Comparison of ENCODE assay signal across 1 cellular context in the genomic region with DNA sequence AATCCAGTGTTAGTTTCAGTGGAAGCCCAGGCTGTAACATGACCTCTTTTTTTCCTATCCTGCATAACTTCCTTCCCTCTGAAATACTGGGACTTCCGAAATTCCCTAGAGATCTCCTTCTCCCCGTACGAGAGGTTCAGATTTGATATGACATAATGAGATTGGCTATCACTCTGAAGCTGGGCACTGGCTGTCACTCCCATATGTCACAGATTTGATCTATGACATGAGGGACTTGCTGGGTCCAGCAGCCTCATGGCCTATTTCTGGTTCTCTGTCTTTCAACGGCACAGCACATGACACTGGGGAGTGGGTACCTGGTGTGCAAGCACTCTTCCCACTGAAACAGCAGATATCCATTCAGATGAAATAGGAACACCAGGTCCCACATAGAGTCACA.
TF ChIP-seq lines count a peak whose summit lies in the region.

No MANE protein-coding gene starts in this region.

TF ChIP-seq in WTC11, 78 proteins besides CTCF, POLR2A, EP300 and RAD21 (continued from another document):
- TF ChIP-seq, protein P1, sequence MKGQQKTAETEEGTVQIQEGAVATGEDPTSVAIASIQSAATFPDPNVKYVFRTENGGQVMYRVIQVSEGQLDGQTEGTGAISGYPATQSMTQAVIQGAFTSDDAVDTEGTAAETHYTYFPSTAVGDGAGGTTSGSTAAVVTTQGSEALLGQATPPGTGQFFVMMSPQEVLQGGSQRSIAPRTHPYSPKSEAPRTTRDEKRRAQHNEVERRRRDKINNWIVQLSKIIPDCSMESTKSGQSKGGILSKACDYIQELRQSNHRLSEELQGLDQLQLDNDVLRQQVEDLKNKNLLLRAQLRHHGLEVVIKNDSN (CRISPR knock-in tag; IDR thresholded peaks at IDR 0.05): no peak
- no peak for TF ChIP-seq SP1 (CRISPR knock-in tag; conservative IDR thresholded peaks at IDR 0.05)
- no peak for TF ChIP-seq GTF2I (CRISPR knock-in tag; conservative IDR thresholded peaks at IDR 0.05)
- TF ChIP-seq ZNF138 (CRISPR knock-in tag; conservative IDR thresholded peaks at IDR 0.05): no peak
- TF ChIP-seq NFATC4 (CRISPR knock-in tag; IDR thresholded peaks at IDR 0.05): no peak
- no peak for TF ChIP-seq SMAD3 (CRISPR knock-in tag; IDR thresholded peaks at IDR 0.05; ENCODE audit: borderline replicate concordance)
- TF ChIP-seq, protein P2, sequence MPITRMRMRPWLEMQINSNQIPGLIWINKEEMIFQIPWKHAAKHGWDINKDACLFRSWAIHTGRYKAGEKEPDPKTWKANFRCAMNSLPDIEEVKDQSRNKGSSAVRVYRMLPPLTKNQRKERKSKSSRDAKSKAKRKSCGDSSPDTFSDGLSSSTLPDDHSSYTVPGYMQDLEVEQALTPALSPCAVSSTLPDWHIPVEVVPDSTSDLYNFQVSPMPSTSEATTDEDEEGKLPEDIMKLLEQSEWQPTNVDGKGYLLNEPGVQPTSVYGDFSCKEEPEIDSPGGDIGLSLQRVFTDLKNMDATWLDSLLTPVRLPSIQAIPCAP (CRISPR knock-in tag; IDR thresholded peaks at IDR 0.05): no peak
- TF ChIP-seq GRHL2 (CRISPR knock-in tag; IDR thresholded peaks at IDR 0.05; ENCODE audit: insufficient replicate concordance, severe bottlenecking): no peak
- TF ChIP-seq, protein P3, sequence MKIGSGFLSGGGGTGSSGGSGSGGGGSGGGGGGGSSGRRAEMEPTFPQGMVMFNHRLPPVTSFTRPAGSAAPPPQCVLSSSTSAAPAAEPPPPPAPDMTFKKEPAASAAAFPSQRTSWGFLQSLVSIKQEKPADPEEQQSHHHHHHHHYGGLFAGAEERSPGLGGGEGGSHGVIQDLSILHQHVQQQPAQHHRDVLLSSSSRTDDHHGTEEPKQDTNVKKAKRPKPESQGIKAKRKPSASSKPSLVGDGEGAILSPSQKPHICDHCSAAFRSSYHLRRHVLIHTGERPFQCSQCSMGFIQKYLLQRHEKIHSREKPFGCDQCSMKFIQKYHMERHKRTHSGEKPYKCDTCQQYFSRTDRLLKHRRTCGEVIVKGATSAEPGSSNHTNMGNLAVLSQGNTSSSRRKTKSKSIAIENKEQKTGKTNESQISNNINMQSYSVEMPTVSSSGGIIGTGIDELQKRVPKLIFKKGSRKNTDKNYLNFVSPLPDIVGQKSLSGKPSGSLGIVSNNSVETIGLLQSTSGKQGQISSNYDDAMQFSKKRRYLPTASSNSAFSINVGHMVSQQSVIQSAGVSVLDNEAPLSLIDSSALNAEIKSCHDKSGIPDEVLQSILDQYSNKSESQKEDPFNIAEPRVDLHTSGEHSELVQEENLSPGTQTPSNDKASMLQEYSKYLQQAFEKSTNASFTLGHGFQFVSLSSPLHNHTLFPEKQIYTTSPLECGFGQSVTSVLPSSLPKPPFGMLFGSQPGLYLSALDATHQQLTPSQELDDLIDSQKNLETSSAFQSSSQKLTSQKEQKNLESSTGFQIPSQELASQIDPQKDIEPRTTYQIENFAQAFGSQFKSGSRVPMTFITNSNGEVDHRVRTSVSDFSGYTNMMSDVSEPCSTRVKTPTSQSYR (CRISPR knock-in tag; IDR thresholded peaks at IDR 0.05): no peak
- TF ChIP-seq, protein P4, sequence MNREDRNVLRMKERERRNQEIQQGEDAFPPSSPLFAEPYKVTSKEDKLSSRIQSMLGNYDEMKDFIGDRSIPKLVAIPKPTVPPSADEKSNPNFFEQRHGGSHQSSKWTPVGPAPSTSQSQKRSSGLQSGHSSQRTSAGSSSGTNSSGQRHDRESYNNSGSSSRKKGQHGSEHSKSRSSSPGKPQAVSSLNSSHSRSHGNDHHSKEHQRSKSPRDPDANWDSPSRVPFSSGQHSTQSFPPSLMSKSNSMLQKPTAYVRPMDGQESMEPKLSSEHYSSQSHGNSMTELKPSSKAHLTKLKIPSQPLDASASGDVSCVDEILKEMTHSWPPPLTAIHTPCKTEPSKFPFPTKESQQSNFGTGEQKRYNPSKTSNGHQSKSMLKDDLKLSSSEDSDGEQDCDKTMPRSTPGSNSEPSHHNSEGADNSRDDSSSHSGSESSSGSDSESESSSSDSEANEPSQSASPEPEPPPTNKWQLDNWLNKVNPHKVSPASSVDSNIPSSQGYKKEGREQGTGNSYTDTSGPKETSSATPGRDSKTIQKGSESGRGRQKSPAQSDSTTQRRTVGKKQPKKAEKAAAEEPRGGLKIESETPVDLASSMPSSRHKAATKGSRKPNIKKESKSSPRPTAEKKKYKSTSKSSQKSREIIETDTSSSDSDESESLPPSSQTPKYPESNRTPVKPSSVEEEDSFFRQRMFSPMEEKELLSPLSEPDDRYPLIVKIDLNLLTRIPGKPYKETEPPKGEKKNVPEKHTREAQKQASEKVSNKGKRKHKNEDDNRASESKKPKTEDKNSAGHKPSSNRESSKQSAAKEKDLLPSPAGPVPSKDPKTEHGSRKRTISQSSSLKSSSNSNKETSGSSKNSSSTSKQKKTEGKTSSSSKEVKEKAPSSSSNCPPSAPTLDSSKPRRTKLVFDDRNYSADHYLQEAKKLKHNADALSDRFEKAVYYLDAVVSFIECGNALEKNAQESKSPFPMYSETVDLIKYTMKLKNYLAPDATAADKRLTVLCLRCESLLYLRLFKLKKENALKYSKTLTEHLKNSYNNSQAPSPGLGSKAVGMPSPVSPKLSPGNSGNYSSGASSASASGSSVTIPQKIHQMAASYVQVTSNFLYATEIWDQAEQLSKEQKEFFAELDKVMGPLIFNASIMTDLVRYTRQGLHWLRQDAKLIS (CRISPR knock-in tag; IDR thresholded peaks at IDR 0.05; ENCODE audit: borderline replicate concordance): no peak
- no peak for TF ChIP-seq NR1H2 (CRISPR knock-in tag; IDR thresholded peaks at IDR 0.05)
- TF ChIP-seq, protein P5, sequence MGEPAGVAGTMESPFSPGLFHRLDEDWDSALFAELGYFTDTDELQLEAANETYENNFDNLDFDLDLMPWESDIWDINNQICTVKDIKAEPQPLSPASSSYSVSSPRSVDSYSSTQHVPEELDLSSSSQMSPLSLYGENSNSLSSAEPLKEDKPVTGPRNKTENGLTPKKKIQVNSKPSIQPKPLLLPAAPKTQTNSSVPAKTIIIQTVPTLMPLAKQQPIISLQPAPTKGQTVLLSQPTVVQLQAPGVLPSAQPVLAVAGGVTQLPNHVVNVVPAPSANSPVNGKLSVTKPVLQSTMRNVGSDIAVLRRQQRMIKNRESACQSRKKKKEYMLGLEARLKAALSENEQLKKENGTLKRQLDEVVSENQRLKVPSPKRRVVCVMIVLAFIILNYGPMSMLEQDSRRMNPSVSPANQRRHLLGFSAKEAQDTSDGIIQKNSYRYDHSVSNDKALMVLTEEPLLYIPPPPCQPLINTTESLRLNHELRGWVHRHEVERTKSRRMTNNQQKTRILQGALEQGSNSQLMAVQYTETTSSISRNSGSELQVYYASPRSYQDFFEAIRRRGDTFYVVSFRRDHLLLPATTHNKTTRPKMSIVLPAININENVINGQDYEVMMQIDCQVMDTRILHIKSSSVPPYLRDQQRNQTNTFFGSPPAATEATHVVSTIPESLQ (CRISPR knock-in tag; IDR thresholded peaks at IDR 0.05): no peak
- TF ChIP-seq, protein P6, sequence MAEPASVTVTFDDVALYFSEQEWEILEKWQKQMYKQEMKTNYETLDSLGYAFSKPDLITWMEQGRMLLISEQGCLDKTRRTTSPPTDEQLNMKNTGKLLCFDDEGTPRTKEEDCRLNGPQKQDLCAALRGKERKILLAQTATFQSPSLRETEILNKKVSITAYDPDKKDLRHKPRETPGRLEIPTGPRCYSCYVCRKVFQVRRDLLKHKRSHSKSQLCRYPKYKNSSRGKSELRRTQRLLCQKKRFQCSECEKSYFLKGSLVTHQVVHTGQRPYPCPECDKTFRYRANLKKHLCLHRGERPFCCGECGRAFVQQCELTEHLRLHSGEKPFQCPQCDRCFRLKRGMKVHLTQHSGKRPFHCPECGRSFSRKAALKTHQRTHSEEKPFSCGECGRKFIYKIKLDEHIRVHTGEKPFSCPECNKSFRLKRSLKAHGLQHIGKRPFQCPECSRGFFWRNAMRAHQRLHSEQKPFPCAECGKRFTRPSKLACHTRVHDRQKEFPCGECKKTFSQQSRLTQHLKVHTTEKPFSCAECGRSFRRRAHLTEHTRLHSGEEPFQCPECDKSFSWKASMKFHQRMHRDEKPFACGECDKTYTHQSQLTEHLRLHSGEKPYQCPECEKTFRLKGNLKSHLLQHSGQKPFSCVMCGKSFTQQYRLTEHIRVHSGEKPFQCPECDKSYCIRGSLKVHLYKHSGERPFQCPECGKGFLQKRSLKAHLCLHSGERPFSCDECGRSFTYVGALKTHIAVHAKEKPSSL (CRISPR knock-in tag; conservative IDR thresholded peaks at IDR 0.05): no peak
- no peak for TF ChIP-seq CREM (CRISPR knock-in tag; IDR thresholded peaks at IDR 0.05)
- TF ChIP-seq, protein P7, sequence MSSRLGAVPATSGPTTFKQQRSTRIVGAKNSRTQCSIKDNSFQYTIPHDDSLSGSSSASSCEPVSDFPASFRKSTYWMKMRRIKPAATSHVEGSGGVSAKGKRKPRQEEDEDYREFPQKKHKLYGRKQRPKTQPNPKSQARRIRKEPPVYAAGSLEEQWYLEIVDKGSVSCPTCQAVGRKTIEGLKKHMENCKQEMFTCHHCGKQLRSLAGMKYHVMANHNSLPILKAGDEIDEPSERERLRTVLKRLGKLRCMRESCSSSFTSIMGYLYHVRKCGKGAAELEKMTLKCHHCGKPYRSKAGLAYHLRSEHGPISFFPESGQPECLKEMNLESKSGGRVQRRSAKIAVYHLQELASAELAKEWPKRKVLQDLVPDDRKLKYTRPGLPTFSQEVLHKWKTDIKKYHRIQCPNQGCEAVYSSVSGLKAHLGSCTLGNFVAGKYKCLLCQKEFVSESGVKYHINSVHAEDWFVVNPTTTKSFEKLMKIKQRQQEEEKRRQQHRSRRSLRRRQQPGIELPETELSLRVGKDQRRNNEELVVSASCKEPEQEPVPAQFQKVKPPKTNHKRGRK (CRISPR knock-in tag; IDR thresholded peaks at IDR 0.05; ENCODE audit: borderline replicate concordance): no peak
- no peak for TF ChIP-seq KAT7 (CRISPR knock-in tag; IDR thresholded peaks at IDR 0.05; ENCODE audit: borderline replicate concordance)
TF ChIP-seq in WTC11: peak in this region for 0.
